8 cellular contexts compared by ENCODE assay signal in the genomic region with DNA sequence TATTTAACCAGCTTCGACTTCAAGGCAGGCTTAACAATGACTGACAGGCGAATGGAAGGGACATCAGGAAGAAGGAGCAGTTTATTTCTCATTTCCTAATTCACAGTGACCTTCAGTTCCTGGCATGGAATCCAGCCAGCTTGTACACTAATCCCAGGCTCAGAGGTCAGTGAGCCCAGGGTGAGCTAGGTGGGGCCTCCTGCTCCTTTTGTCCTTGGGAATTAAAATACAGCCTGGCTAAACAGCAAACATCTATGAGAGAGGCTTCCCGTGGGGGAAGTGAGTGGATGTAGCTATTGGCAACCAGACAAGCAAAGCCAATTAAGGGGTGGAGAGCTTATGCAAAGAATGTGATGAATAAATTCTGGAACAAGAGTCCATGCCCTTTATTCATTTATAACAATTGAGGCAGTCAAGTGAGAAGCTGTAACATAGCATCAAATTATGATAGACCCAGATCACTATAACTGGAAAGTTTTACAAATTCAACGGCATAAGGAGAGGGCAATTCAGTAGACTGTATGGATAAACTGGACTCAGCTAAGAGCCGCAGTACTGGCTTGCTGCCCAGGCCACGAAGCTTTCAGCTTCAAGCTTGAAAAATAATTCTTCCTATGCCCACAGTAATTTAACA. TPM values are rescaled to one million over a fixed set of nuclear protein-coding genes. Genes with fewer than 3 reads are reported as not detected.
DNase-seq lines count a peak whose midpoint lies in the region; ATAC-seq and TF ChIP-seq lines count a peak whose summit lies in the region.

No MANE protein-coding gene starts in this region.

- no peak overlapping the region for H3K14ac ChIP-seq in H9 (ENCODE audit: insufficient read depth, low read length)

- no peaks in the 10 kb centered on the region for H3K79me2 ChIP-seq in H9 (ENCODE audit: insufficient read depth, low read length)

- H3K9ac ChIP-seq in H9 (ENCODE audit: extremely low read depth, insufficient read length, low read length), result no peak overlapping the region

- H4K91ac ChIP-seq in H9 (ENCODE audit: insufficient read length, low read depth, low read length), result no peak overlapping the region

- H3K4me3 ChIP-seq in effector memory CD4-positive, alpha-beta T cell (ENCODE audit: insufficient read depth, low read depth, low read length, poor library complexity, severe bottlenecking), result no peak overlapping the region

- H3K23me2 ChIP-seq in H9 (ENCODE audit: insufficient read length, low read depth, low read length, poor library complexity, severe bottlenecking), result no peaks in the 10 kb centered on the region

- H3K36me3 ChIP-seq in effector memory CD4-positive, alpha-beta T cell (ENCODE audit: control insufficient read depth, insufficient read depth, low read length), result peaks cover 28% of the 10 kb centered on the region

- no peaks in the 10 kb centered on the region for H3K4me1 ChIP-seq in H9 (ENCODE audit: insufficient read depth, low read length)
- peaks cover 24% of the 10 kb centered on the region for H3K4me1 ChIP-seq in effector memory CD4-positive, alpha-beta T cell (ENCODE audit: control insufficient read depth, insufficient read depth, low read length, poor library complexity, severe bottlenecking)

- no peak overlapping the region for H2BK12ac ChIP-seq in H9 (ENCODE audit: insufficient read length, low read depth, low read length)

- H4K5ac ChIP-seq in H9 (ENCODE audit: insufficient read length, low read depth, low read length), result no peak overlapping the region

- no peak overlapping the region for H3K4ac ChIP-seq in H9 (ENCODE audit: low read depth, low read length)

- H3T11ph ChIP-seq in H9 (ENCODE audit: low read length), result no peak overlapping the region

- H3K27ac ChIP-seq in H9 (ENCODE audit: insufficient read length, low read depth, low read length), result no peak overlapping the region
- peak overlapping the region; percentile 30 for H3K27ac ChIP-seq in effector memory CD4-positive, alpha-beta T cell (ENCODE audit: insufficient read depth, low read length, poor library complexity, severe bottlenecking)

- H3K27me3 ChIP-seq in H9 (ENCODE audit: insufficient read depth, low read length), result no peaks in the 10 kb centered on the region
- H3K27me3 ChIP-seq in effector memory CD4-positive, alpha-beta T cell (replicated peaks; ENCODE audit: control insufficient read depth, insufficient read depth, low read length, poor library complexity, severe bottlenecking), result no peaks in the 10 kb centered on the region

- no peak overlapping the region for H2BK120ac ChIP-seq in H9 (ENCODE audit: low read depth, low read length, poor library complexity, severe bottlenecking)

- no peaks in the 10 kb centered on the region for H3K9me3 ChIP-seq in H9 (ENCODE audit: control insufficient read depth, low read depth, low read length)
- no peaks in the 10 kb centered on the region for H3K9me3 ChIP-seq in effector memory CD4-positive, alpha-beta T cell (ENCODE audit: control insufficient read depth, low read length)

- TF ChIP-seq CTCF in H9 (conservative IDR thresholded peaks at IDR 0.05), result no peak

- no peak overlapping the region for H3K4me2 ChIP-seq in H9 (ENCODE audit: insufficient read depth, insufficient read length, low read length)

- no peak overlapping the region for H2BK5ac ChIP-seq in H9 (ENCODE audit: insufficient read length, low read length)

- H3K4me1 Mint-ChIP-seq in H9, result peaks cover 7 to 8% of the 10 kb centered on the region in 2 experiments

- no peak overlapping the region for H4K8ac ChIP-seq in H9 (replicated peaks; ENCODE audit: insufficient read length, low read depth, low read length)

- H3K4me3 Mint-ChIP-seq in H9, result no peak overlapping the region

- H2BK15ac ChIP-seq in H9 (ENCODE audit: low read depth, low read length), result no peak overlapping the region

- peaks cover 39 to 82% (median 81%) of the 10 kb centered on the region in 3 experiments; a peak in 6 of 7 replicates for H3K36me3 Mint-ChIP-seq in H9 (ENCODE audit: insufficient read depth in 1 of 3, low read depth in 3 of 3)

- no peak overlapping the region for H3K56ac ChIP-seq in H9 (ENCODE audit: insufficient read length, low read depth, low read length)

- H2BK20ac ChIP-seq in H9 (ENCODE audit: low read depth, low read length, poor library complexity, severe bottlenecking), result no peak overlapping the region

- peak overlapping the region in 2 of 3 experiments; percentile 29 to 79; a peak in 5 of 7 replicates for H3K27ac Mint-ChIP-seq in H9

- ATAC-seq in GM19023 (IDR thresholded peaks at IDR 0.05; ENCODE audit: unreplicated experiment) (no peak), HG03442 (IDR thresholded peaks at IDR 0.05; ENCODE audit: unreplicated experiment) (no peak), GM21526 (IDR thresholded peaks at IDR 0.05; ENCODE audit: low FRiP score, unreplicated experiment) (no peak)

- H3K9me3 Mint-ChIP-seq in H9, result no peaks in the 10 kb centered on the region

- no CpG with 5 or more reads among the region's 6 CpGs for WGBS in H9 (ENCODE audit: extremely low coverage, insufficient read length, low lambda C conversion rate)

- H3K23ac ChIP-seq in H9 (ENCODE audit: insufficient read length, low read depth, low read length), result no peak overlapping the region

- no peaks in the 10 kb centered on the region for H4K20me1 ChIP-seq in H9 (ENCODE audit: control insufficient read depth, insufficient read depth, insufficient read length)

- H3K27me3 Mint-ChIP-seq in H9 (ENCODE audit: low read depth), result no peaks in the 10 kb centered on the region

- no peaks in the 10 kb centered on the region for H3K79me1 ChIP-seq in H9 (ENCODE audit: insufficient read depth, low read depth, low read length, poor library complexity, severe bottlenecking)

- H2AFZ ChIP-seq in H9 (ENCODE audit: low read length), result no peak overlapping the region

- DNase-seq in H9 (no peak), NCI-H82 treated with DMSO at 0.1 percent for 48 hours (lab: John Stamatoyannopoulos, UW; ENCODE audit: unreplicated experiment) (peak; percentile 95), myocyte (ENCODE audit: low read depth) (peak; percentile 65), SKM-1 treated with dmso at 0.1 percent for 144 hours (lab: John Stamatoyannopoulos, UW; ENCODE audit: unreplicated experiment) (no peak)
- no peak for DNase-seq in effector memory CD4-positive, alpha-beta T cell

- H3K18ac ChIP-seq in H9 (ENCODE audit: insufficient read length, low read depth, low read length), result no peak overlapping the region

- no peak overlapping the region for H2AK5ac ChIP-seq in H9 (ENCODE audit: insufficient read length, low read length)

RNA-seq across cellular contexts. Expression of a gene that starts 57.1 kb away (rescaled TPM):
- 9.3 and 9.8 TPM in 2 replicates for total RNA-seq in H9 (2021)
- total RNA-seq in myocyte, result 17.7 and 19.9 TPM in 2 replicates
- 14.6 TPM for polyA plus RNA-seq in myocyte (2012)

Comparison
In these comparisons a context has a peak if more than half of its experiments do, and no peak if none do; other contexts are left out.
1. DNase-seq: peak in NCI-H82 treated with DMSO at 0.1 percent for 48 hours (single experiment) and myocyte (single experiment); none in H9 (single experiment), effector memory CD4-positive, alpha-beta T cell (0 of 3) and SKM-1 treated with dmso at 0.1 percent for 144 hours (single experiment).